Comparison of ENCODE assay signal across 1 cellular context in the genomic region with DNA sequence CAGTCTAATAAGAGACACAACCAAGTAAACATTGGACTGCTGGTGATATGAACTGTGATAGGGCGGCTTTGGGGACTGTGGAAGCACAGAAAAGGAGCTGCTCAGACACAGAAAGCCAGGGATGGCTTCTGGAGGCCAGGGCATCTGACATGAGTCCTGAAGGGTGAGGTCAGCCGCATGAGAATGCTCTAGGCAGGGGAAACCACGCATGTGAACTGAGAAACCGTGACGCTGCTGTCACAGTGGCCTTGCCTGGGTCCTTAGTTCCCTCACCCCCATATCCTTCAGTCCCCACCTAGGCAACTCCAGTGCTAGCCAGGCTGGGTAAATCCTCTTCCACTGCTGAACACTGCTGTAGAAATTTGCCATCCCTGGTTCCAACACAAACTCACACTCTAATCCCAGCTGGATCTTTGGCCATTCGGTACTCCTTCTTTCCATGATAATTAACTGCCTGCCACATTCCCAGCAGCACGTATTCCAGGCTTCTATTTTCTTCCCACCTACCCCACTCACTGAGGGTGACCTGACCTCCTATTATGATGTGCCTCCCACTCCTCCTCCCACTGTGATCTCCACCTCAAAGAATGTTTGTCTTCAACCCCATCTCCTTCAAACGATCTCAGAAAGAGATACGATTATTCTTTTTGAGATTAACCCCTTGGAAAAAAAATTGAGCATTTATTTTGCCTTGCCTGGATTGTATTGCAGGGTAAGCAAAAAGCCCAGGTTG.
TF ChIP-seq lines count a peak whose summit lies in the region.

No MANE protein-coding gene starts in this region.

TF ChIP-seq in H1, 55 proteins besides CTCF, POLR2A, EP300 and RAD21:
- TF ChIP-seq CBX5 (IDR thresholded peaks at IDR 0.05; ENCODE audit: low read depth, low read length) = no peak
- no peak for TF ChIP-seq NRF1 (IDR thresholded peaks at IDR 0.05; ENCODE audit: low read depth, low read length)
- no peak for TF ChIP-seq BRCA1 (IDR thresholded peaks at IDR 0.05; ENCODE audit: low read depth, low read length)
- no peak for TF ChIP-seq TBP (IDR thresholded peaks at IDR 0.05; ENCODE audit: low read depth, low read length)
- no peak for TF ChIP-seq SAP30 (IDR thresholded peaks at IDR 0.05; ENCODE audit: insufficient read depth, insufficient replicate concordance, low read length)
- no peak for TF ChIP-seq SRF (IDR thresholded peaks at IDR 0.05; ENCODE audit: low read depth, low read length)
- TF ChIP-seq TEAD4 (IDR thresholded peaks at IDR 0.05; ENCODE audit: low read depth, low read length) = no peak
- TF ChIP-seq ASH2L (IDR thresholded peaks at IDR 0.05; ENCODE audit: low read length) = no peak
- TF ChIP-seq TAF7 (optimal IDR thresholded peaks at IDR 0.05; ENCODE audit: borderline replicate concordance, low read depth, low read length) = no peak
- no peak for TF ChIP-seq CBX8 (IDR thresholded peaks at IDR 0.05; ENCODE audit: borderline replicate concordance, low read depth, low read length)
- no peak for TF ChIP-seq SIN3A (conservative IDR thresholded peaks at IDR 0.05 in 1 of 2, IDR thresholded peaks at IDR 0.05 in 1 of 2; ENCODE audit: low read depth in 1 of 2, low read length in 2 of 2)
- TF ChIP-seq SP2 (IDR thresholded peaks at IDR 0.05; ENCODE audit: low read length) = no peak
TF ChIP-seq in H1: peak in this region for 0.
